ENCODE assay signal across 11 cellular contexts in the genomic region with DNA sequence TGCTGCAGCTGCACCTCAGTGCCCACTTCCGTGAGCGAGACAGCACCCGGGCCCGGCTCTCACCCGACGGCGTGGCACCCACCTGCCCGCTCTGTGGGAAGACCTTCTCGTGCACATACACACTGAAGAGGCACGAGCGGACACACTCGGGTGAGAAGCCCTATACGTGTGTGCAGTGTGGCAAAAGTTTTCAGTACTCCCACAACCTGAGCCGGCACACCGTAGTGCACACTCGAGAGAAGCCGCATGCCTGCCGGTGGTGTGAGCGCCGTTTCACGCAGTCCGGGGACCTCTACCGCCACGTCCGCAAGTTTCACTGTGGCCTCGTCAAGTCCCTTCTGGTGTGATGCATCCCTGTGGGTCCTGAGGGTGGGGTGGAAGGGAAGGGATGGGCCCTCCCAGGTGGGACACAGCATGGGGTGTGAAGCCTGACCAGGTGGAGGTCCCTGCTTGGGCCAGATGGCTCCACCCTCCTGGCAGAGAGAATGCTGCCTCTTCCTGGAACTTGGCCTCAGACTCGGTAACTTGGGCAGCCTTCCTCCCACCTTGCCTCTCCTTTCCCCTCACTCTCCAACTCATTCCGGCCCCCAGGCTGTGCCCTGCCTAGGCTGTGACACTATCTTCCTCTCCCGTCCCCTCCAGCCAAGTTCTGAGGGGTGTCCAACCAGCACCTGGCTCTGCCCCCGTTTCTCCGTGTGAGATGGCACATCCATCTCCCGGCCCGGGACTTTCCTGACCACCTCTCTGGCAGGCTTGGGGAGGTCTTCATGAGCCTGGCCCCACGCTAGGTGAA. TPM values are rescaled to one million over a fixed set of nuclear protein-coding genes. Genes with fewer than 3 reads are reported as not detected.
DNase-seq lines count a peak whose midpoint lies in the region; ATAC-seq and TF ChIP-seq lines count a peak whose summit lies in the region.
"Had no signal": no experiment of that assay in that cellular context is flagged by ENCODE, and none has a peak within 500 bp of the region (broad histone marks: within the 10 kb centered on the region; RNA-seq: fewer than 3 reads in every experiment).

No MANE protein-coding gene starts in this region.

- H3K27ac ChIP-seq in right lobe of liver (no peak overlapping the region), stomach smooth muscle (ENCODE audit: low read length) (peak overlapping the region; percentile 69)

- peak overlapping the region; percentile 65 for H3K4me3 Mint-ChIP-seq in activated naive CD4-positive, alpha-beta T cell treated with anti-CD3 and anti-CD28 coated beads, Interleukin-2, amount 50 U/mL, for 24 hours
- H3K4me3 Mint-ChIP-seq in T-helper 17 cell, result peak overlapping the region; percentile 88

- no peak for TF ChIP-seq POLR2A in right lobe of liver (IDR thresholded peaks at IDR 0.05)

- H3K36me3 ChIP-seq in right lobe of liver, result no peaks in the 10 kb centered on the region
- H3K36me3 ChIP-seq in stomach smooth muscle (ENCODE audit: control insufficient read depth in 2 of 2, insufficient read depth in 2 of 2, low read length in 2 of 2), result no peaks in the 10 kb centered on the region
- H3K36me3 ChIP-seq: vagina had no signal

- H3K4me1 Mint-ChIP-seq in activated naive CD4-positive, alpha-beta T cell treated with anti-CD3 and anti-CD28 coated beads, Interleukin-2, amount 50 U/mL, for 24 hours, result peaks cover 20% of the 10 kb centered on the region
- H3K4me1 Mint-ChIP-seq in T-helper 17 cell, result peaks cover 14% of the 10 kb centered on the region

- H3K27me3 ChIP-seq in right lobe of liver (no peaks in the 10 kb centered on the region), stomach smooth muscle (ENCODE audit: control insufficient read depth in 1 of 2, insufficient read depth in 2 of 2, low read length in 2 of 2) (no peaks in the 10 kb centered on the region)
- H3K27me3 ChIP-seq: vagina had no signal

- no peaks in the 10 kb centered on the region for H3K36me3 Mint-ChIP-seq in activated naive CD4-positive, alpha-beta T cell treated with anti-CD3 and anti-CD28 coated beads, Interleukin-2, amount 50 U/mL, for 24 hours
- H3K36me3 Mint-ChIP-seq in T-helper 17 cell (ENCODE audit: low read depth), result no peaks in the 10 kb centered on the region

- no peaks in the 10 kb centered on the region for H3K9me3 ChIP-seq in T-helper 17 cell (ENCODE audit: control insufficient read depth, low read length, poor library complexity, severe bottlenecking)
- no peaks in the 10 kb centered on the region for H3K9me3 ChIP-seq in right lobe of liver
- no peaks in the 10 kb centered on the region for H3K9me3 ChIP-seq in stomach smooth muscle (ENCODE audit: control insufficient read depth in 2 of 2, low read length in 2 of 2)
- H3K9me3 ChIP-seq: vagina had no signal

- 80% methylated on average over 15 of the region's 34 CpGs for WGBS in right lobe of liver (ENCODE audit: insufficient coverage, low coverage, low lambda C conversion rate, missing lambda C conversion rate)

- no peak overlapping the region for H3K9ac ChIP-seq in stomach smooth muscle (ENCODE audit: low read length in 2 of 2)

- ATAC-seq in T-helper 17 cell (no peak), right lobe of liver (no peak), esophagus mucosa (no peak), HG03521 (IDR thresholded peaks at IDR 0.05; ENCODE audit: unreplicated experiment) (no peak), HG03342 (IDR thresholded peaks at IDR 0.05; ENCODE audit: unreplicated experiment) (no peak)

- H3K4me3 ChIP-seq in right lobe of liver (no peak overlapping the region), stomach smooth muscle (ENCODE audit: low read length in 2 of 2) (peak overlapping the region; percentile 36 to 86)

- DNase-seq in activated naive CD4-positive, alpha-beta T cell treated with Interleukin-2 at 50 U/mL for 16 hours, result no peak
- DNase-seq in T-helper 17 cell (no peak), right lobe of liver (peak in 2 of 3 donors; percentile 19 to 43)
- DNase-seq: caudate nucleus, midbrain had no signal

- H3K27me3 Mint-ChIP-seq in activated naive CD4-positive, alpha-beta T cell treated with anti-CD3 and anti-CD28 coated beads, Interleukin-2, amount 50 U/mL, for 24 hours, result no peaks in the 10 kb centered on the region
- H3K27me3 Mint-ChIP-seq in T-helper 17 cell, result no peaks in the 10 kb centered on the region

- peak overlapping the region; percentile 41 for H3K27ac Mint-ChIP-seq in activated naive CD4-positive, alpha-beta T cell treated with anti-CD3 and anti-CD28 coated beads, Interleukin-2, amount 50 U/mL, for 24 hours
- no peak overlapping the region for H3K27ac Mint-ChIP-seq in T-helper 17 cell

- intact Hi-C loops in right lobe of liver (cut with DNase I), result no loop called here

- H3K9me3 Mint-ChIP-seq in activated naive CD4-positive, alpha-beta T cell treated with anti-CD3 and anti-CD28 coated beads, Interleukin-2, amount 50 U/mL, for 24 hours, result no peaks in the 10 kb centered on the region

- TF ChIP-seq CTCF in right lobe of liver (IDR thresholded peaks at IDR 0.05), result no peak

- H3K4me1 ChIP-seq in right lobe of liver (peaks cover 3 to 22% (median 11%) of the 10 kb centered on the region in 4 donors), stomach smooth muscle (ENCODE audit: control insufficient read depth, insufficient read depth, low read length) (peaks cover 63% of the 10 kb centered on the region)

RNA-seq across cellular contexts. Expression of gene ZBTB42, which starts 1.4 kb away (rescaled TPM):
- total RNA-seq in T-helper 17 cell (1 to 10 TPM; 2.7 to 3.3 TPM), right lobe of liver (10 to 100 TPM in 2 of 6 experiments, 1 to 10 TPM in 4; 2.2 to 13.7 (median 3.6) TPM), esophagus mucosa (6.4 TPM)

RNA-seq across cellular contexts. Expression of gene AKT1, which starts 6.8 kb away (rescaled TPM):
- total RNA-seq in T-helper 17 cell, result 10 to 100 TPM; 72.4 to 77.2 TPM
- total RNA-seq in right lobe of liver, result 10 to 100 TPM; 66.7 to 92.1 (median 83.9) TPM
- 57.3 TPM for total RNA-seq in esophagus mucosa

RNA-seq across cellular contexts. Expression of gene SIVA1, which starts 49.4 kb away (rescaled TPM):
- total RNA-seq in T-helper 17 cell (10 to 100 TPM; 76.2 to 85.7 TPM), right lobe of liver (100 to 1,000 TPM in 2 of 6 experiments, 10 to 100 TPM in 4; 38.1 to 252 (median 50.6) TPM), esophagus mucosa (51.6 TPM)

Comparison
In these comparisons a context has a peak if more than half of its experiments do, and no peak if none do; other contexts are left out.
1. DNase-seq: peak in right lobe of liver (2 of 3); none in activated naive CD4-positive, alpha-beta T cell treated with Interleukin-2 at 50 U/mL for 16 hours (single experiment) and T-helper 17 cell (0 of 3).
2. H3K4me3 ChIP-seq: peak in stomach smooth muscle (2 of 2); none in right lobe of liver (0 of 3).